ENCODE assay signal across 8 cellular contexts in genomic region chr2:149038442-149039212, GRCh38. TPM values are rescaled to one million over a fixed set of nuclear protein-coding genes. Genes with fewer than 3 reads are reported as not detected.
DNase-seq lines count a peak whose midpoint lies in the region; ATAC-seq and TF ChIP-seq lines count a peak whose summit lies in the region.

TSS of gene LYPD6B (plus strand) at chr2:149038699. CDS start at chr2:149130949, 92,250 bp downstream.

- peak within 1 kb of the TSS; percentile 54 for H3K4me3 ChIP-seq in mucosa of stomach (ENCODE audit: low read length)

- peak within 1 kb of the TSS; percentile 75 for H3K9ac ChIP-seq in mucosa of stomach (ENCODE audit: low read length)

- peak within 1 kb of the TSS; percentile 73 to 88 (median 82) for H3K4me3 Mint-ChIP-seq in brain

- H3K27me3 ChIP-seq in mucosa of stomach (ENCODE audit: control insufficient read depth, insufficient read depth, low read length), result no peaks in the 10 kb centered on the region

- DNase-seq in NCI-H524 (lab: John Stamatoyannopoulos, UW) (peak; percentile 5 to 46), NCI-H524 treated with DMSO at 0.1 percent for 48 hours (lab: John Stamatoyannopoulos, UW) (no peak), LHCN-M2 (ENCODE audit: low read depth) (no peak)
- no peak for DNase-seq in activated CD8-positive, alpha-beta memory T cell treated with anti-CD3 and anti-CD28 coated beads, Interleukin-2, amount 50 U/mL, for 4 hours

- peaks cover 7% of the 10 kb centered on the region for H3K4me1 Mint-ChIP-seq in brain

- peaks cover 27% of the 10 kb centered on the region for H3K4me1 ChIP-seq in mucosa of stomach (ENCODE audit: control insufficient read depth, insufficient read depth, low read length)

- peak; percentile 80 for ATAC-seq in GM21737 (IDR thresholded peaks at IDR 0.05; ENCODE audit: unreplicated experiment)
- ATAC-seq in activated CD4-positive, CD25-positive, alpha-beta regulatory T cell treated with anti-CD3 and anti-CD28 coated beads, Interleukin-2, amount 50 U/mL, for 24 hours, result no peak

- H3K9me3 ChIP-seq in mucosa of stomach (ENCODE audit: control insufficient read depth, low read length), result no peaks in the 10 kb centered on the region

- peaks cover 0 to 9% (median 1%) of the 10 kb centered on the region in 5 experiments for H3K9me3 Mint-ChIP-seq in brain

- H3K36me3 ChIP-seq in mucosa of stomach (ENCODE audit: control insufficient read depth, insufficient read depth, low read length), result no peaks in the 10 kb centered on the region

- no peaks in the 10 kb centered on the region for H3K36me3 Mint-ChIP-seq in brain

- peak within 1 kb of the TSS in 1 of 5 experiments; percentile 74 for H3K27ac Mint-ChIP-seq in brain

- peaks cover 29% of the 10 kb centered on the region for H3K27me3 Mint-ChIP-seq in brain

- no peak for TF ChIP-seq CTCF in brain (conservative IDR thresholded peaks at IDR 0.05)

RNA-seq across cellular contexts. Expression of gene LYPD6B, which starts in this region (rescaled TPM):
- total RNA-seq in LHCN-M2 (2014; rRNA removed), result 12.1 and 14.6 TPM in 2 replicates
- 41.3 TPM for polyA plus RNA-seq in LHCN-M2 (2012)
- polyA plus RNA-seq in brain (ENCODE audit: insufficient read depth, low read depth, low replicate concordance), result 0.22 TPM

Comparison
In these comparisons a context has a peak if more than half of its experiments do, and no peak if none do; other contexts are left out.
1. DNase-seq: peak in NCI-H524 (2 of 2); none in NCI-H524 treated with DMSO at 0.1 percent for 48 hours (single experiment), LHCN-M2 (single experiment) and activated CD8-positive, alpha-beta memory T cell treated with anti-CD3 and anti-CD28 coated beads, Interleukin-2, amount 50 U/mL, for 4 hours (single experiment).